ENCODE assay signal across 9 cellular contexts in the genomic region with DNA sequence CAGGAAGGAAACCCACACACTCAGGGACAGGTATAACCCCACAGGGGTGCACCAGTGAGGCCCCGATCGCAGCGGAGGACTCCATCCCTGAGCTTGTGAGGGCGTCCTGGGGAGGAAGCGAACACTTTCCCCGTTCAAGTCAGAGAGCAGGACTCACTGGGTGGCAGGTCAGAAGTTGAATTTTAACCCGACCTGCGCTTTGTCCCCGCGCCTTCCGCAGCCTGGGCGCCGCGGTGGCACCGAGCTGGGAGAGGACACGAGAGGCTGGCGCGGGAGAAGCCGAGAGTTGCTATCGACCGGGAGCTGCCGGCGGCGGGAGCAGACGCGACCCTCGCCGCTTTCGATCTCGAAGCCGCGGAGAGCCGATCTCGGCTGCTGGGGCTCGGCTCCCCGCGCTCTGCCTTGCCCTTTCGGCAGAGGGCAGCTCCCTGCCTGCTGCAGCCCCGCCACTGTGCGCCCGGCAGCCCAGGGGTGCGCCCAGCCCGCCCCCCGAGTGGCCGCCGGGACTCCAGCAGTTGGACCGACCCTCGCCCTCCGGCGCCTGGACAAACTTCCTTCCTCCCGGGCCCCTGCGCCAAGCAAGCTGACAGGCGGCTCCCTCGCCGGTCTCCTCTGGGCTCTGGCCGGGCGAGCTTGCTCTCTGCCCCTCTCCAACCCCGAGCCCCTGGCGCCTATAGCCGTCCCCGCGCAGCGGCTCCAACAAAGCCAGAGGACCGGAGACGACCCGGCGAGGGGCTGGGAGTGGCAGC. TPM values are rescaled to one million over a fixed set of nuclear protein-coding genes. Genes with fewer than 3 reads are reported as not detected.
DNase-seq lines count a peak whose midpoint lies in the region; ATAC-seq and TF ChIP-seq lines count a peak whose summit lies in the region.
"Had no signal": no experiment of that assay in that cellular context is flagged by ENCODE, and none has a peak within 500 bp of the region (broad histone marks: within the 10 kb centered on the region; RNA-seq: fewer than 3 reads in every experiment).

No MANE protein-coding gene starts in this region.

- H3K27me3 Mint-ChIP-seq in chondrocyte (ENCODE audit: low read depth), result peaks cover 14% of the 10 kb centered on the region

- peak overlapping the region; percentile 71 for H3K4me3 ChIP-seq in A673 (ENCODE audit: low read depth, low read length, poor library complexity, severe bottlenecking)
- H3K4me3 ChIP-seq in stomach, result peak overlapping the region; percentile 58 to 81 (median 70)
- H3K4me3 ChIP-seq: K562 had no signal

- intact Hi-C loops in A673 (cut with micrococcal nuclease; ENCODE audit: unreplicated experiment), result loop anchor here (5.0 to 10.0 kb wide), 3 partner anchors 80 to 742 kb away; no protein-coding TSS in a partner anchor
- intact Hi-C loops in stomach (cut with DNase I; ENCODE audit: low total_unique reads), result no loop called here

- H3K4me3 Mint-ChIP-seq in chondrocyte (ENCODE audit: unreplicated experiment), result peak overlapping the region; percentile 77

- TF ChIP-seq EP300 in stomach (IDR thresholded peaks at IDR 0.05), result no peak

- no peaks in the 10 kb centered on the region for H3K9me3 Mint-ChIP-seq in chondrocyte (ENCODE audit: low read depth)

- H3K27ac ChIP-seq in A673 (ENCODE audit: low read depth, low read length, poor library complexity, severe bottlenecking) (peak overlapping the region; percentile 87), layer of hippocampus (ENCODE audit: low read depth, low read length) (peak overlapping the region; percentile 69), stomach (peak overlapping the region; percentile 16 to 83 (median 81))

- TF ChIP-seq POLR2A in stomach (IDR thresholded peaks at IDR 0.05), result no peak

- 0 to 3% (median 1%) methylated on average over 7 to 67 of the region's 67 CpGs for WGBS in stomach, 5 donors

- DNase-seq in A673 (ENCODE audit: low spot score) (peak; percentile 64), NCI-H2171 (lab: John Stamatoyannopoulos, UW) (peak; percentile 7), chondrocyte (ENCODE audit: low spot score) (peak; percentile 93), stomach (peak; percentile 27), GF-D8 (lab: John Stamatoyannopoulos, UW) (no peak)

- no TSS peak for BruUV-seq in A673 (replicated peaks; lab: Mats Ljungman, UMichigan)

- CTCF ChIA-PET in A673 (lab: Charles Lee), result interaction anchor here (0.6 kb wide), 1 partner anchor 192 kb away, joined by 4 read pairs; no protein-coding TSS in a partner anchor

- POLR2A ChIA-PET in A673 (lab: Charles Lee; ENCODE audit: low non-redundant PET), result no interaction called here

- H3K27ac Mint-ChIP-seq in chondrocyte (ENCODE audit: unreplicated experiment), result no peak overlapping the region

- no peaks in the 10 kb centered on the region for H3K36me3 Mint-ChIP-seq in chondrocyte (ENCODE audit: low read depth)

- peak; percentile 59 for ATAC-seq in GM18502 (IDR thresholded peaks at IDR 0.05; ENCODE audit: poor library complexity, unreplicated experiment)
- ATAC-seq in HG02678 (IDR thresholded peaks at IDR 0.05; ENCODE audit: unreplicated experiment), result peak; percentile 51
- ATAC-seq: K562 had no signal

- H3K4me1 ChIP-seq in A673 (ENCODE audit: insufficient read depth, low read length, poor library complexity, severe bottlenecking) (peaks cover 15% of the 10 kb centered on the region), stomach (peaks cover 0 to 26% (median 18%) of the 10 kb centered on the region in 4 donors)

- H3K27me3 ChIP-seq in A673 (replicated peaks; ENCODE audit: insufficient read depth, low read depth, low read length, poor library complexity) (no peaks in the 10 kb centered on the region), layer of hippocampus (ENCODE audit: control insufficient read depth, insufficient read depth, low read length) (no peaks in the 10 kb centered on the region), stomach (peaks cover 0 to 44% (median 22%) of the 10 kb centered on the region in 3 donors)

- H3K9me3 ChIP-seq in A673 (ENCODE audit: low read depth, low read length, poor library complexity, severe bottlenecking), result no peaks in the 10 kb centered on the region
- H3K9me3 ChIP-seq in stomach, result no peaks in the 10 kb centered on the region

- no peaks in the 10 kb centered on the region for H3K36me3 ChIP-seq in A673 (ENCODE audit: insufficient read depth, low read length, poor library complexity, severe bottlenecking)
- H3K36me3 ChIP-seq in stomach, result no peaks in the 10 kb centered on the region

- H3K4me1 Mint-ChIP-seq in chondrocyte (ENCODE audit: low read depth), result peaks cover 24% of the 10 kb centered on the region

- TF ChIP-seq CTCF in A673 (conservative IDR thresholded peaks at IDR 0.05; ENCODE audit: low read depth, low read length) (no peak), chondrocyte (IDR thresholded peaks at IDR 0.05) (peak; percentile 24), stomach (IDR thresholded peaks at IDR 0.05) (no peak)

RNA-seq across cellular contexts. Expression of gene LIN7A, which starts 0.9 kb away (rescaled TPM):
- total RNA-seq in A673 (2021), result 10.0 and 10.7 TPM in 2 replicates
- 0.80 to 27.1 TPM (median 0.92 TPM) in 3 replicates for total RNA-seq in chondrocyte
- 100 to 1,000 TPM in 1 of 5 donors, 10 to 100 TPM in 2, 1 to 10 TPM in 1, under 1 TPM in 1; 0.45 to 163 (median 15.6) TPM for total RNA-seq in stomach
- polyA plus RNA-seq in stomach, result 1 to 10 TPM; 1.6 to 2.4 (median 2.1) TPM
- total RNA-seq: K562 had no signal
- polyA plus RNA-seq: K562 had no signal
